ENCODE assay signal across 11 cellular contexts in the genomic region with DNA sequence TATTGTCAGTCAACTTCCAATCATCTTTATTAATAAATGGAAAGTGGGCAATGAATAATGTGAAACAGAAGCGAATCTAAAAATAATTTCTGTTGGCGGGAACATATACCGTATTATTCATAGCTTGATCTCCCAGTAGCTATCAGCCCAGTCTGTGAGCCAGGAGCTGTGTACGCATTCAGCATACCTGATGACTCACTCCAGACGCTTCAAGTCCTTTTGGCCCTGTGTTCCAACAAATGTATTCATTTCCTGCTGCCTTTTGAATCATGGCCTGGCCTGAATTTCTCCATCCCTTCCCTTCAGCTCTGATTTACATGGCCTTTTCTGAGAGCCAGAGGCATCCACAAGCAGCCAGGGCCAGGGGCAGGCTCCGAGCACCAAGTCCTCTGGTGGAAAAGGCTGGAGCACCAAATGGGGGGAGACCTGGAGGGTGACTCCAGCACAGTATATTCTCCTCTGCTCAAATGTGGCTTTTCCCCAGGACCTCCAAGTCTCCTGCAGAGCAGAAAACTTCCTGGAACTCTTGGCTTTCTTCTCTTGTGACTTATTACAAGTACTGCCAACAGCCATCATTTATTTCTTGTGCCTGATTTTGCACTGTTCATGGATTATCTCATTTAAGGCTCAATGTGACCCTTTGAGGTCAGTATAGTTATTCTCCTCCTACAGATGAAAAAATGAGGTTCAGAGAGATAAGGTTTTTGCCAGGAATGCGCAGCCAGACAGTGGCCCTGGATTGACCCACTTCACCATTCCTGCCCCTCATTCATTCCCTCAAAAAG.
DNase-seq lines count a peak whose midpoint lies in the region; ATAC-seq and TF ChIP-seq lines count a peak whose summit lies in the region.
"Had no signal": no experiment of that assay in that cellular context is flagged by ENCODE, and none has a peak within 500 bp of the region (broad histone marks: within the 10 kb centered on the region; RNA-seq: fewer than 3 reads in every experiment).

No MANE protein-coding gene starts in this region.

- no peak overlapping the region for H3K4me3 ChIP-seq in NT2/D1 (ENCODE audit: insufficient read length, low read depth)

- H3K27me3 ChIP-seq in NT2/D1 (ENCODE audit: insufficient read depth, insufficient read length): no peaks in the 10 kb centered on the region

- peaks cover 10% of the 10 kb centered on the region; the same call in 1 of the 2 replicates for H3K9me3 ChIP-seq in NT2/D1 (ENCODE audit: insufficient read depth, low read length)

- H3K27ac Mint-ChIP-seq in effector memory CD8-positive, alpha-beta T cell: no peak overlapping the region
- no peak overlapping the region for H3K27ac Mint-ChIP-seq in endothelial cell (ENCODE audit: unreplicated experiment)
- H3K27ac Mint-ChIP-seq: activated naive CD4-positive, alpha-beta T cell treated with anti-CD3 and anti-CD28 coated beads, Interleukin-2, amount 50 U/mL, for 72 hours; T-cell had no signal

- H3K4me1 ChIP-seq in NT2/D1 (ENCODE audit: insufficient read depth, insufficient read length): peaks cover 5% of the 10 kb centered on the region

- peak overlapping the region; percentile 26 for H3K27ac ChIP-seq in epithelial cell of prostate

- H3K9me3 Mint-ChIP-seq in effector memory CD8-positive, alpha-beta T cell: no peaks in the 10 kb centered on the region
- peaks cover 3% of the 10 kb centered on the region for H3K9me3 Mint-ChIP-seq in endothelial cell (ENCODE audit: unreplicated experiment)

- TF ChIP-seq CTCF in omental fat pad (IDR thresholded peaks at IDR 0.05) (no peak), endothelial cell (IDR thresholded peaks at IDR 0.05; ENCODE audit: unreplicated experiment) (no peak)

- peak; percentile 56 for DNase-seq in Ammon's horn (ENCODE audit: low spot score)
- DNase-seq in NT2/D1 (ENCODE audit: low read depth, low spot score): peak; percentile 51
- peak; percentile 84 for DNase-seq in epithelial cell of prostate (ENCODE audit: low read depth, low spot score)
- no peak for DNase-seq in omental fat pad (ENCODE audit: low spot score)
- no peak for DNase-seq in effector memory CD8-positive, alpha-beta T cell
- DNase-seq in endothelial cell (ENCODE audit: low spot score): no peak
- no peak for DNase-seq in NCI-H1417 (lab: John Stamatoyannopoulos, UW)
- DNase-seq: KBM-7, T-cell had no signal

- H3K27me3 Mint-ChIP-seq in effector memory CD8-positive, alpha-beta T cell: peaks cover 5 to 9% of the 10 kb centered on the region in 2 donors
- peaks cover 2% of the 10 kb centered on the region for H3K27me3 Mint-ChIP-seq in endothelial cell (ENCODE audit: unreplicated experiment)

- no peak overlapping the region for H3K4me3 Mint-ChIP-seq in effector memory CD8-positive, alpha-beta T cell
- no peak overlapping the region for H3K4me3 Mint-ChIP-seq in endothelial cell (ENCODE audit: unreplicated experiment)
- H3K4me3 Mint-ChIP-seq: T-cell had no signal

- ATAC-seq in omental fat pad (ENCODE audit: low FRiP score): peak; percentile 99
- no peak for ATAC-seq in effector memory CD8-positive, alpha-beta T cell (replicated peaks)
- no peak for ATAC-seq in GM19455 (IDR thresholded peaks at IDR 0.05; ENCODE audit: unreplicated experiment)
- ATAC-seq: activated naive CD4-positive, alpha-beta T cell treated with anti-CD3 and anti-CD28 coated beads, Interleukin-2, amount 50 U/mL, for 72 hours; T-cell had no signal

- no peaks in the 10 kb centered on the region for H3K4me1 Mint-ChIP-seq in effector memory CD8-positive, alpha-beta T cell (ENCODE audit: low read depth in 2 of 2)
- peaks cover 4% of the 10 kb centered on the region for H3K4me1 Mint-ChIP-seq in endothelial cell (ENCODE audit: unreplicated experiment)
- H3K4me1 Mint-ChIP-seq: T-cell had no signal

- no peaks in the 10 kb centered on the region for H3K36me3 Mint-ChIP-seq in effector memory CD8-positive, alpha-beta T cell (ENCODE audit: insufficient read depth)
- no peaks in the 10 kb centered on the region for H3K36me3 Mint-ChIP-seq in endothelial cell (ENCODE audit: low read depth, unreplicated experiment)
- H3K36me3 Mint-ChIP-seq: T-cell had no signal

- no peak overlapping the region for H3K9ac ChIP-seq in NT2/D1 (ENCODE audit: insufficient read length, low read depth)

- no peaks in the 10 kb centered on the region for H3K36me3 ChIP-seq in NT2/D1 (ENCODE audit: insufficient read depth, insufficient read length, low read length)

Comparison
In these comparisons a context has a peak if more than half of its experiments do, and no peak if none do; other contexts are left out.
1. DNase-seq: peak in Ammon's horn (single experiment), NT2/D1 (single experiment) and epithelial cell of prostate (single experiment); none in omental fat pad (single experiment), effector memory CD8-positive, alpha-beta T cell (0 of 3), endothelial cell (single experiment) and NCI-H1417 (0 of 3).